In the genomic region with DNA sequence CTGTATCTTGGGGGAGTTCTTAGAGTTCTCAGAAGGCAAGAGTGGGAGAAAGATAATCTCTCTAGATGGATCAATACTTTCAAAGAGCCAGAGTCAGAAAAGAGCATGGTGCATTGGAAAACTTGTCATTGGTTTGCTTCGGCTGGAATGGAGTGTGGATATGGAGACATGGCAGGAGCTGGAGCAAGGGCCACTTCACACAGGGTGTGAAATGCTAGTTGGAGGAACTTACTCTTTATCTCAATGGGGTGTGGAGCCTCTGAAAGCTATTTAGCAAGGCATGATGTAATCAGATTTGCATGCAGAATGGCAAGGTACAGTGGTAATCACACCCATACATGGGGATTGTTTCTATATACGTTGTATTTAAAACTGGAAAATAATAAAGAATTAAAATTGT, we compare ENCODE assay signal across 1 cellular context.
TF ChIP-seq lines count a peak whose summit lies in the region.

No MANE protein-coding gene starts in this region.

TF ChIP-seq in HEK293, 187 proteins besides CTCF, POLR2A, EP300 and RAD21 (continued from another document):
- TF ChIP-seq, protein P1, sequence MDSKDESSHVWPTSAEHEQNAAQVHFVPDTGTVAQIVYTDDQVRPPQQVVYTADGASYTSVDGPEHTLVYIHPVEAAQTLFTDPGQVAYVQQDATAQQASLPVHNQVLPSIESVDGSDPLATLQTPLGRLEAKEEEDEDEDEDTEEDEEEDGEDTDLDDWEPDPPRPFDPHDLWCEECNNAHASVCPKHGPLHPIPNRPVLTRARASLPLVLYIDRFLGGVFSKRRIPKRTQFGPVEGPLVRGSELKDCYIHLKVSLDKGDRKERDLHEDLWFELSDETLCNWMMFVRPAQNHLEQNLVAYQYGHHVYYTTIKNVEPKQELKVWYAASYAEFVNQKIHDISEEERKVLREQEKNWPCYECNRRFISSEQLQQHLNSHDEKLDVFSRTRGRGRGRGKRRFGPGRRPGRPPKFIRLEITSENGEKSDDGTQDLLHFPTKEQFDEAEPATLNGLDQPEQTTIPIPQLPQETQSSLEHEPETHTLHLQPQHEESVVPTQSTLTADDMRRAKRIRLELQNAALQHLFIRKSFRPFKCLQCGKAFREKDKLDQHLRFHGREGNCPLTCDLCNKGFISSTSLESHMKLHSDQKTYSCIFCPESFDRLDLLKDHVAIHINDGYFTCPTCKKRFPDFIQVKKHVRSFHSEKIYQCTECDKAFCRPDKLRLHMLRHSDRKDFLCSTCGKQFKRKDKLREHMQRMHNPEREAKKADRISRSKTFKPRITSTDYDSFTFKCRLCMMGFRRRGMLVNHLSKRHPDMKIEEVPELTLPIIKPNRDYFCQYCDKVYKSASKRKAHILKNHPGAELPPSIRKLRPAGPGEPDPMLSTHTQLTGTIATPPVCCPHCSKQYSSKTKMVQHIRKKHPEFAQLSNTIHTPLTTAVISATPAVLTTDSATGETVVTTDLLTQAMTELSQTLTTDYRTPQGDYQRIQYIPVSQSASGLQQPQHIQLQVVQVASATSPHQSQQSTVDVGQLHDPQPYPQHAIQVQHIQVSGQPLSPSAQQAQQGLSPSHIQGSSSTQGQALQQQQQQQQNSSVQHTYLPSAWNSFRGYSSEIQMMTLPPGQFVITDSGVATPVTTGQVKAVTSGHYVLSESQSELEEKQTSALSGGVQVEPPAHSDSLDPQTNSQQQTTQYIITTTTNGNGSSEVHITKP (tag by site-specific recombination; IDR thresholded peaks at IDR 0.05) = peak; percentile 80
- TF ChIP-seq ZNF596 (tag by site-specific recombination; IDR thresholded peaks at IDR 0.05) (no peak), ZNF600 (tag by site-specific recombination; IDR thresholded peaks at IDR 0.05) (peak; percentile 72), ZBTB21 (tag by site-specific recombination; IDR thresholded peaks at IDR 0.05) (no peak), ZNF549 (tag by site-specific recombination; IDR thresholded peaks at IDR 0.05) (no peak)
